1 cellular context compared by ENCODE assay signal in genomic region chr10:124062390-124062789, GRCh38.
TF ChIP-seq lines count a peak whose summit lies in the region.

No MANE protein-coding gene starts in this region.

TF ChIP-seq in HepG2, 621 proteins besides CTCF, POLR2A, EP300 and RAD21 (continues in another document):
- TF ChIP-seq ZHX2 (IDR thresholded peaks at IDR 0.05; ENCODE audit: low read depth) (no peak), ZHX2 (CRISPR knock-in tag; IDR thresholded peaks at IDR 0.05; ENCODE audit: borderline replicate concordance) (no peak), ZFP36L1 (CRISPR knock-in tag; IDR thresholded peaks at IDR 0.05) (no peak), HOXD1 (CRISPR knock-in tag; IDR thresholded peaks at IDR 0.05) (no peak), GABPA (IDR thresholded peaks at IDR 0.05; ENCODE audit: low read depth, low read length) (no peak), GABPA (CRISPR knock-in tag; IDR thresholded peaks at IDR 0.05; ENCODE audit: low read depth) (0 out of 2 replicates have a peak, but pooled peaks have one; percentile 14), ZNF331 (CRISPR knock-in tag; IDR thresholded peaks at IDR 0.05) (peak; percentile 44; the same call in 1 of the 2 replicates), YEATS4 (CRISPR knock-in tag; IDR thresholded peaks at IDR 0.05; ENCODE audit: borderline replicate concordance) (no peak), PHF21A (CRISPR knock-in tag; IDR thresholded peaks at IDR 0.05) (peak; percentile 48; the same call in 1 of the 2 replicates), LCORL (IDR thresholded peaks at IDR 0.05) (no peak), LCORL (CRISPR knock-in tag; IDR thresholded peaks at IDR 0.05) (no peak; the same call in 1 of the 2 replicates), ZNF337 (CRISPR knock-in tag; IDR thresholded peaks at IDR 0.05; ENCODE audit: borderline replicate concordance, low read depth) (no peak), SALL1 (CRISPR knock-in tag; IDR thresholded peaks at IDR 0.05) (0 out of 2 replicates have a peak, but pooled peaks have one; percentile 29), GZF1 (CRISPR knock-in tag; IDR thresholded peaks at IDR 0.05) (no peak), TAF15 (IDR thresholded peaks at IDR 0.05; ENCODE audit: low read depth, low read length, poor library complexity, severe bottlenecking) (no peak), ZNF761 (CRISPR knock-in tag; conservative IDR thresholded peaks at IDR 0.05) (no peak), KIAA2018 (CRISPR knock-in tag; IDR thresholded peaks at IDR 0.05; ENCODE audit: borderline replicate concordance) (no peak), KDM3A (CRISPR knock-in tag; IDR thresholded peaks at IDR 0.05; ENCODE audit: low read depth) (0 out of 2 replicates have a peak, but pooled peaks have one; percentile 22), TEAD3 (CRISPR knock-in tag; optimal IDR thresholded peaks at IDR 0.05; ENCODE audit: borderline replicate concordance) (no peak), ZNF501 (CRISPR knock-in tag; IDR thresholded peaks at IDR 0.05) (0 out of 2 replicates have a peak, but pooled peaks have one; percentile 38), REL (CRISPR knock-in tag; conservative IDR thresholded peaks at IDR 0.05) (no peak), ZNF672 (CRISPR knock-in tag; IDR thresholded peaks at IDR 0.05) (no peak), SP4 (CRISPR knock-in tag; IDR thresholded peaks at IDR 0.05) (0 out of 2 replicates have a peak, but pooled peaks have one; percentile 4), TBX2 (CRISPR knock-in tag; IDR thresholded peaks at IDR 0.05; ENCODE audit: borderline replicate concordance) (peak; percentile 4; the same call in 1 of the 2 replicates), ZNF547 (CRISPR knock-in tag; IDR thresholded peaks at IDR 0.05) (no peak), ZNF362 (CRISPR knock-in tag; IDR thresholded peaks at IDR 0.05; ENCODE audit: borderline replicate concordance) (no peak), TGIF2 (CRISPR knock-in tag; IDR thresholded peaks at IDR 0.05) (no peak), DPF2 (CRISPR knock-in tag; IDR thresholded peaks at IDR 0.05; ENCODE audit: borderline replicate concordance, low read depth) (0 out of 2 replicates have a peak, but pooled peaks have one; percentile 7), REST (IDR thresholded peaks at IDR 0.05; ENCODE audit: borderline replicate concordance in 1 of 2, low read depth in 1 of 2, low read length in 2 of 2) (no peak), SP5 (CRISPR knock-in tag; IDR thresholded peaks at IDR 0.05; ENCODE audit: borderline replicate concordance, low read depth) (no peak), ZNF326 (CRISPR knock-in tag; IDR thresholded peaks at IDR 0.05; ENCODE audit: borderline replicate concordance) (no peak), ZBTB33 (CRISPR knock-in tag; IDR thresholded peaks at IDR 0.05) (no peak), ZFX (CRISPR knock-in tag; IDR thresholded peaks at IDR 0.05; ENCODE audit: low read depth) (peak; percentile 43; the same call in 1 of the 2 replicates), AGO2 (optimal IDR thresholded peaks at IDR 0.05; ENCODE audit: low read depth, low read length) (no peak), ATF7 (IDR thresholded peaks at IDR 0.05) (no peak), ATF7 (CRISPR knock-in tag; IDR thresholded peaks at IDR 0.05) (no peak), PPARG (CRISPR knock-in tag; conservative IDR thresholded peaks at IDR 0.05) (no peak), GATAD1 (CRISPR knock-in tag; IDR thresholded peaks at IDR 0.05) (no peak), IRF1 (CRISPR knock-in tag; IDR thresholded peaks at IDR 0.05; ENCODE audit: low read depth) (no peak), ZBTB21 (CRISPR knock-in tag; IDR thresholded peaks at IDR 0.05) (no peak), THAP11 (CRISPR knock-in tag; IDR thresholded peaks at IDR 0.05) (0 out of 2 replicates have a peak, but pooled peaks have one; percentile 28), ZC3H13 (CRISPR knock-in tag; IDR thresholded peaks at IDR 0.05) (no peak), NFE2L1 (CRISPR knock-in tag; IDR thresholded peaks at IDR 0.05; ENCODE audit: borderline replicate concordance) (no peak)
